In the genomic region with DNA sequence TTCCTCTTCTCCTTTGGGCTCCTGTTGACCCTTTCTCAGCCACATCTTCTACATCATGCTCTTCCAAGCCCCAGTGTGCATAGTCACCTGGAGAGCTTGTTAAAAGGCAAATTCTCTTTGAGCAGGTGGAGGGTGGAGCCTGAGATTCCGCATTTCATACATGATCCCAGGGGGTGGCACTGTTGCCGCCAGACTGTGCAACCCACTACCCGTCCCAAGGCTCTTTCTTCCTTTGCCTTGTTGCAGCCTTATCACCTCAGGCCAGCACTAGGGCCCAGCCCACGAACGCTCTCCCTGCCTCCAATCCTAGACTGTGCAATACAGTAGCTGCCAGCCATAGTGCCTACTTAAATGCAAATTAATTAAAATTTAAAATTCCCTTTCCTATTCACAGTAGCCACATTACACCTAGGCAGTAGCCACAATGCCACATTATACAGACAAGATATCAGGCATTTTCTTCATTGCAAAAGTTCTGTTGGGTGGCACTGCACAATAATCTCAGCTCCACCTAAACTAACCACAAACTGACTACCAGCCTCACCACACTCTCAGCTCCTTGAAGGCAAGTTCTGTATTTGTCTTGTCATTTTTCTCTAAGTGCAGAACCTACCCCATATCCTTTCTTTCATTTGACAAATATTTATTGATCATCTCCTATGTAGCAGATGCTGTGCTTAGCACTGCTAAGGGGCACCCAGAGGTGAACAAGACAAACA, we compare ENCODE assay signal across 1 cellular context.
TF ChIP-seq lines count a peak whose summit lies in the region.

No MANE protein-coding gene starts in this region.

TF ChIP-seq in IMR-90, 13 proteins besides CTCF, POLR2A, EP300 and RAD21:
- TF ChIP-seq SMC3 (IDR thresholded peaks at IDR 0.05; ENCODE audit: low read depth, low read length) (peak; percentile 32; the same call in 1 of the 2 replicates), MXI1 (IDR thresholded peaks at IDR 0.05; ENCODE audit: borderline replicate concordance, low read depth, low read length) (no peak)
